In genomic region chr14:96037891-96038557, GRCh38 we compare ENCODE assay signal across 8 cellular contexts. TPM values are rescaled to one million over a fixed set of nuclear protein-coding genes. Genes with fewer than 3 reads are reported as not detected.
A peak's percentile ranks its signal among the peaks of the same experiment; 100 is the strongest.
DNase-seq lines count a peak whose midpoint lies in the region; ATAC-seq and TF ChIP-seq lines count a peak whose summit lies in the region.

No MANE protein-coding gene starts in this region.

- no peak overlapping the region for H3K27ac Mint-ChIP-seq in neural progenitor cell

- ATAC-seq in GM21528 (IDR thresholded peaks at IDR 0.05; ENCODE audit: low FRiP score, unreplicated experiment): no peak

- H3K4me3 ChIP-seq in esophagus squamous epithelium (peak overlapping the region in 2 of 4 donors; percentile 68 to 74), neural progenitor cell (no peak overlapping the region), WERI-Rb-1 (ENCODE audit: low read depth, low read length) (no peak overlapping the region)

- DNase-seq in COLO668 (lab: John Stamatoyannopoulos, UW; ENCODE audit: unreplicated experiment): peak; percentile 57
- peak; percentile 48 for DNase-seq in LoVo (ENCODE audit: low spot score)
- DNase-seq in esophagus squamous epithelium (lab: John Stamatoyannopoulos, UW): no peak
- DNase-seq in neural progenitor cell (ENCODE audit: low spot score): no peak
- DNase-seq in WERI-Rb-1: no peak
- no peak for DNase-seq in substantia nigra (lab: John Stamatoyannopoulos, UW)
- DNase-seq in NOMO-1 treated with dmso at 0.1 percent for 144 hours (lab: John Stamatoyannopoulos, UW; ENCODE audit: unreplicated experiment): no peak

- peaks cover 25 to 49% (median 34%) of the 10 kb centered on the region in 3 donors for H3K4me1 ChIP-seq in esophagus squamous epithelium
- H3K4me1 ChIP-seq in neural progenitor cell: peaks cover 3% of the 10 kb centered on the region

- peak overlapping the region; percentile 21 to 87 (median 84) for H3K27ac ChIP-seq in esophagus squamous epithelium
- no peak overlapping the region for H3K27ac ChIP-seq in neural progenitor cell
- H3K27ac ChIP-seq in WERI-Rb-1: no peak overlapping the region
- no peak overlapping the region for H3K27ac ChIP-seq in substantia nigra (ENCODE audit: low read depth, low read length, poor library complexity, severe bottlenecking)

- peaks cover 14% of the 10 kb centered on the region for H3K36me3 Mint-ChIP-seq in neural progenitor cell

- H3K9ac ChIP-seq in neural progenitor cell: no peak overlapping the region

- no peak overlapping the region for H2AFZ ChIP-seq in neural progenitor cell (replicated peaks)

- H3K36me3 ChIP-seq in esophagus squamous epithelium (no peaks in the 10 kb centered on the region), neural progenitor cell (no peaks in the 10 kb centered on the region), WERI-Rb-1 (peaks cover 19% of the 10 kb centered on the region)

- peaks cover 7% of the 10 kb centered on the region for H3F3A ChIP-seq in neural progenitor cell (ENCODE audit: low read depth)

- peak in 1 of 6 experiments; percentile 12 for TF ChIP-seq CTCF in esophagus squamous epithelium (IDR thresholded peaks at IDR 0.05)
- TF ChIP-seq CTCF in neural progenitor cell (IDR thresholded peaks at IDR 0.05): no peak
- TF ChIP-seq CTCF in WERI-Rb-1 (IDR thresholded peaks at IDR 0.05; ENCODE audit: low read depth, low read length): no peak

- H3K9me3 Mint-ChIP-seq in neural progenitor cell: no peaks in the 10 kb centered on the region

- no peaks in the 10 kb centered on the region for H3K79me2 ChIP-seq in neural progenitor cell (ENCODE audit: low read depth)

- no peak for TF ChIP-seq POLR2A in esophagus squamous epithelium (IDR thresholded peaks at IDR 0.05)

- intact Hi-C loops in esophagus squamous epithelium (cut with DNase I): no loop called here

- peaks cover 0 to 24% (median 0%) of the 10 kb centered on the region in 4 donors for H3K27me3 ChIP-seq in esophagus squamous epithelium
- H3K27me3 ChIP-seq in neural progenitor cell: peaks cover 63% of the 10 kb centered on the region
- no peaks in the 10 kb centered on the region for H3K27me3 ChIP-seq in WERI-Rb-1 (ENCODE audit: insufficient read depth, low read depth, severe bottlenecking)

- H3K4me3 Mint-ChIP-seq in neural progenitor cell: peak overlapping the region; percentile 88

- no peaks in the 10 kb centered on the region for H3K9me3 ChIP-seq in esophagus squamous epithelium
- no peaks in the 10 kb centered on the region for H3K9me3 ChIP-seq in neural progenitor cell (ENCODE audit: low read depth)
- no peaks in the 10 kb centered on the region for H3K9me3 ChIP-seq in WERI-Rb-1 (ENCODE audit: severe bottlenecking)

- H3K27me3 Mint-ChIP-seq in neural progenitor cell (ENCODE audit: insufficient read depth, low read depth): peaks cover 18% of the 10 kb centered on the region

- peaks cover 11% of the 10 kb centered on the region for H4K20me1 ChIP-seq in neural progenitor cell (ENCODE audit: low read depth)

- no peak overlapping the region for H3K4me2 ChIP-seq in neural progenitor cell

- H3K4me1 Mint-ChIP-seq in neural progenitor cell: peaks cover 31% of the 10 kb centered on the region

- 10 to 24% methylated on average over 6 to 7 of the region's 7 CpGs for WGBS in esophagus squamous epithelium, 2 donors

RNA-seq across cellular contexts. Expression of gene C14orf132, which starts 1.1 kb away (rescaled TPM):
- total RNA-seq in esophagus squamous epithelium: 10 to 100 TPM in 1 of 4 donors, 1 to 10 TPM in 3; 3.0 to 13.5 (median 3.9) TPM
- total RNA-seq in neural progenitor cell (ENCODE audit: low replicate concordance): 5.5 and 8.1 TPM in 2 replicates

Comparison
In these comparisons a context has a peak if more than half of its experiments do, and no peak if none do; other contexts are left out.
1. DNase-seq: peak in COLO668 (single experiment) and LoVo (single experiment); none in esophagus squamous epithelium (single experiment), neural progenitor cell (single experiment), WERI-Rb-1 (single experiment), substantia nigra (0 of 49) and NOMO-1 treated with dmso at 0.1 percent for 144 hours (single experiment).
2. H3K27ac ChIP-seq: peak in esophagus squamous epithelium (4 of 4); none in neural progenitor cell (single experiment), WERI-Rb-1 (single experiment) and substantia nigra (single experiment).